21 cellular contexts compared by ENCODE assay signal in genomic region chr2:98568161-98568956, GRCh38. TPM values are rescaled to one million over a fixed set of nuclear protein-coding genes. Genes with fewer than 3 reads are reported as not detected.
DNase-seq lines count a peak whose midpoint lies in the region; ATAC-seq, FAIRE-seq and TF ChIP-seq lines count a peak whose summit lies in the region.
"Had no signal": no experiment of that assay in that cellular context is flagged by ENCODE, and none has a peak within 500 bp of the region (broad histone marks: within the 10 kb centered on the region; RNA-seq: fewer than 3 reads in every experiment).

No MANE protein-coding gene starts in this region.

- no peak overlapping the region for H3K4me2 ChIP-seq in SK-N-SH
- no peak overlapping the region for H3K4me2 ChIP-seq in IMR-90 (ENCODE audit: low read depth, low read length)
- no peak overlapping the region for H3K4me2 ChIP-seq in osteoblast (ENCODE audit: insufficient read depth, low read length)
- H3K4me2 ChIP-seq: hepatocyte, smooth muscle cell had no signal

- H4K20me1 ChIP-seq in SK-N-SH (ENCODE audit: insufficient read depth) (no peaks in the 10 kb centered on the region), IMR-90 (ENCODE audit: insufficient read depth, low read length) (peaks cover 4% of the 10 kb centered on the region; the same call in 1 of the 2 replicates), osteoblast (ENCODE audit: insufficient read depth, low read length) (no peaks in the 10 kb centered on the region)

- dilution Hi-C loops in IMR-90 (cut with HindIII; ENCODE audit: low sequenced_read_pairs, unreplicated experiment), result no loop called here

- ATAC-seq in SK-N-SH treated with all-trans-retinoic acid at 6 μM for 48 hours (peak; percentile 85), IMR-90 (ENCODE audit: low read depth) (peak; percentile 91)

- no peak overlapping the region for H4K8ac ChIP-seq in IMR-90 (ENCODE audit: low read depth in 2 of 2, low read length in 2 of 2)

- no peak for TF ChIP-seq RAD21 in SK-N-SH (IDR thresholded peaks at IDR 0.05; ENCODE audit: low read length)
- no peak for TF ChIP-seq RAD21 in IMR-90 (IDR thresholded peaks at IDR 0.05; ENCODE audit: low read length)

- H4K5ac ChIP-seq in IMR-90 (ENCODE audit: low read depth, low read length), result no peak overlapping the region

- no peaks in the 10 kb centered on the region for H3K79me2 ChIP-seq in SK-N-SH (ENCODE audit: insufficient read depth)
- H3K79me2 ChIP-seq in osteoblast (ENCODE audit: insufficient read depth, low read length), result no peaks in the 10 kb centered on the region
- H3K79me2 ChIP-seq: hepatocyte had no signal

- H3K9ac ChIP-seq in SK-N-SH (no peak overlapping the region), IMR-90 (ENCODE audit: low read depth, low read length) (no peak overlapping the region)

- H3K27ac ChIP-seq in SK-N-SH (ENCODE audit: low read depth in 2 of 2, low read length in 1 of 2) (no peak overlapping the region), IMR-90 (ENCODE audit: insufficient read depth, low read length) (no peak overlapping the region), osteoblast (ENCODE audit: low read depth, low read length) (peak overlapping the region; percentile 13), breast epithelium (no peak overlapping the region)
- H3K27ac ChIP-seq: 22Rv1, dorsolateral prefrontal cortex, hepatocyte, left ventricle myocardium inferior, upper lobe of left lung had no signal

- no peak for FAIRE-seq in RCC 7860 (lab: Jason Lieb, UNC)
- FAIRE-seq: H54 had no signal

- no peak overlapping the region for H3K56ac ChIP-seq in IMR-90 (ENCODE audit: extremely low read depth, insufficient read depth, low read length)

- H3K4me1 ChIP-seq in SK-N-SH (ENCODE audit: control insufficient read depth in 1 of 2, insufficient read depth in 2 of 2, low read depth in 1 of 2, low read length in 1 of 2), result no peaks in the 10 kb centered on the region
- H3K4me1 ChIP-seq in IMR-90 (ENCODE audit: control insufficient read depth, insufficient read depth, low read length), result 0 out of 2 replicates have a peak, but pooled peaks cover 3% of the 10 kb centered on the region
- peaks cover 11% of the 10 kb centered on the region for H3K4me1 ChIP-seq in osteoblast (ENCODE audit: insufficient read depth, low read length)
- H3K4me1 ChIP-seq in breast epithelium, result no peaks in the 10 kb centered on the region
- H3K4me1 ChIP-seq: BE2C, Caco-2, upper lobe of left lung had no signal

- no peak overlapping the region for H2AK9ac ChIP-seq in IMR-90 (replicated peaks; ENCODE audit: low read depth, low read length, poor library complexity)

- no peak overlapping the region for H4K91ac ChIP-seq in IMR-90 (ENCODE audit: insufficient read depth, low read depth, low read length)

- 84% methylated on average over 11 of the region's 11 CpGs for WGBS in SK-N-SH (ENCODE audit: low lambda C conversion rate)
- no CpG with 5 or more reads among the region's 11 CpGs for WGBS in IMR-90 (ENCODE audit: extremely low coverage in 2 of 2, insufficient read length in 1 of 2), 2 experiments

- in situ Hi-C loops in IMR-90 (cut with MboI; ENCODE audit: low sequenced_read_pairs), result no loop called here

- H3K79me1 ChIP-seq in IMR-90 (ENCODE audit: low read depth in 1 of 2, low read length in 2 of 2), result no peaks in the 10 kb centered on the region; a peak in 1 of 4 replicates

- no peak for DNase-seq in SK-N-SH
- peak; percentile 63 for DNase-seq in IMR-90
- peak; percentile 16 for DNase-seq in choroid plexus epithelial cell (ENCODE audit: low read depth)
- DNase-seq in osteoblast (ENCODE audit: insufficient read length, low spot score, missing footprints), result peak; percentile 94
- DNase-seq in breast epithelium (ENCODE audit: low spot score in 2 of 2), result no peak
- DNase-seq in KG1 (lab: John Stamatoyannopoulos, UW), result no peak
- DNase-seq in RCC 7860 (ENCODE audit: low spot score), result no peak
- DNase-seq: DMS79, foreskin melanocyte, NCI-H1092, NCI-H748 treated with DMSO at 0.1 percent for 48 hours had no signal

- no peak overlapping the region for H3K4ac ChIP-seq in IMR-90 (ENCODE audit: low read depth, low read length)

- H2BK20ac ChIP-seq in IMR-90 (ENCODE audit: low read depth, low read length), result no peak overlapping the region

- H3F3A ChIP-seq in SK-N-SH (replicated peaks; ENCODE audit: insufficient read depth), result no peaks in the 10 kb centered on the region

- no peak for TF ChIP-seq POLR2A in IMR-90 (IDR thresholded peaks at IDR 0.05; ENCODE audit: low read depth, low read length)
- TF ChIP-seq POLR2A in breast epithelium (IDR thresholded peaks at IDR 0.05), result no peak

- H3K36me3 ChIP-seq in SK-N-SH (replicated peaks in 1 of 2; ENCODE audit: control insufficient read depth in 1 of 2, insufficient read depth in 2 of 2, low read length in 1 of 2), result peaks cover 0 to 46% of the 10 kb centered on the region in 2 experiments
- peaks cover 38% of the 10 kb centered on the region for H3K36me3 ChIP-seq in IMR-90 (ENCODE audit: control insufficient read depth, insufficient read depth, low read length)
- H3K36me3 ChIP-seq in osteoblast (ENCODE audit: insufficient read depth, low read length), result no peaks in the 10 kb centered on the region
- H3K36me3 ChIP-seq in breast epithelium, result peaks cover 9% of the 10 kb centered on the region
- H3K36me3 ChIP-seq: BE2C had no signal

- H2BK15ac ChIP-seq in IMR-90 (ENCODE audit: low read depth, low read length), result no peak overlapping the region

- H3K27me3 ChIP-seq in SK-N-SH (ENCODE audit: insufficient read depth) (no peaks in the 10 kb centered on the region), IMR-90 (ENCODE audit: control insufficient read depth, insufficient read depth, low read length) (no peaks in the 10 kb centered on the region), osteoblast (ENCODE audit: insufficient read depth, low read length) (no peaks in the 10 kb centered on the region), breast epithelium (no peaks in the 10 kb centered on the region)
- H3K27me3 ChIP-seq: BE2C, dorsolateral prefrontal cortex, hepatocyte, upper lobe of left lung had no signal

- CTCF ChIA-PET in SK-N-SH (lab: Yijun Ruan, JAX), result interaction anchor here (0.6 to 2.2 kb wide), 21 partner anchors 8 to 497 kb away, joined by 3 to 14 read pairs (median 5); no protein-coding TSS in a partner anchor
- CTCF ChIA-PET in IMR-90 (lab: Yijun Ruan, JAX), result interaction anchor here (0.7 to 1.0 kb wide), 2 partner anchors 9 to 117 kb away, joined by 3 to 4 read pairs; no protein-coding TSS in a partner anchor

- no peak overlapping the region for H3K23ac ChIP-seq in IMR-90 (ENCODE audit: low read depth, low read length)

- H3K14ac ChIP-seq in IMR-90 (replicated peaks; ENCODE audit: low read depth, low read length), result no peak overlapping the region

- no peak for TF ChIP-seq EP300 in SK-N-SH (IDR thresholded peaks at IDR 0.05; ENCODE audit: borderline replicate concordance in 1 of 2, low read depth in 1 of 2, low read length in 1 of 2)

- H3K9me3 ChIP-seq in SK-N-SH (no peaks in the 10 kb centered on the region), IMR-90 (ENCODE audit: control insufficient read depth, insufficient read depth, low read length) (no peaks in the 10 kb centered on the region), osteoblast (ENCODE audit: low read depth, low read length) (no peaks in the 10 kb centered on the region), breast epithelium (no peaks in the 10 kb centered on the region)
- H3K9me3 ChIP-seq: BE2C, Caco-2, left ventricle myocardium inferior, upper lobe of left lung had no signal

- peaks cover 14% of the 10 kb centered on the region for H3K9me1 ChIP-seq in IMR-90 (ENCODE audit: insufficient read depth, low read length)

- intact Hi-C loops in IMR-90 (cut with micrococcal nuclease) (no loop called here), breast epithelium (cut with DNase I; ENCODE audit: low total_unique reads) (no loop called here)

- H3K18ac ChIP-seq in IMR-90 (ENCODE audit: low read depth, low read length), result no peak overlapping the region

- no peak overlapping the region; the same call in 1 of the 2 replicates for H2AK5ac ChIP-seq in IMR-90 (ENCODE audit: low read depth, low read length)

- H2BK120ac ChIP-seq in IMR-90 (ENCODE audit: low read depth, low read length), result no peak overlapping the region

- no peak overlapping the region for H2BK5ac ChIP-seq in IMR-90 (ENCODE audit: low read depth, low read length, poor library complexity, severe bottlenecking)

- POLR2A ChIA-PET in SK-N-SH (lab: Yijun Ruan, JAX) (no interaction called here), IMR-90 (lab: Charles Lee; ENCODE audit: unreplicated experiment) (no interaction called here)

- BruUV-seq in IMR-90 (replicated peaks; lab: Mats Ljungman, UMichigan), result no TSS peak

- H3K4me3 ChIP-seq in SK-N-SH (ENCODE audit: low read depth in 2 of 2, low read length in 1 of 2), result no peak overlapping the region
- no peak overlapping the region for H3K4me3 ChIP-seq in IMR-90 (ENCODE audit: insufficient read depth, low read depth, low read length)
- no peak overlapping the region for H3K4me3 ChIP-seq in choroid plexus epithelial cell (ENCODE audit: low read depth, low read length)
- H3K4me3 ChIP-seq in osteoblast (ENCODE audit: insufficient read depth, low read length), result no peak overlapping the region
- no peak overlapping the region for H3K4me3 ChIP-seq in breast epithelium
- H3K4me3 ChIP-seq: dorsolateral prefrontal cortex, hepatocyte, left ventricle myocardium inferior, smooth muscle cell, upper lobe of left lung had no signal

- H2AFZ ChIP-seq in SK-N-SH (ENCODE audit: low read depth), result no peak overlapping the region
- no peak overlapping the region for H2AFZ ChIP-seq in IMR-90 (replicated peaks; ENCODE audit: low read length, poor library complexity)
- no peak overlapping the region for H2AFZ ChIP-seq in osteoblast (ENCODE audit: low read length)
- H2AFZ ChIP-seq: hepatocyte had no signal

- no peaks in the 10 kb centered on the region for H3K9me2 ChIP-seq in SK-N-SH

- TF ChIP-seq CTCF in SK-N-SH (IDR thresholded peaks at IDR 0.05) (no peak), IMR-90 (conservative IDR thresholded peaks at IDR 0.05; ENCODE audit: low read depth, low read length) (no peak), choroid plexus epithelial cell (conservative IDR thresholded peaks at IDR 0.05; ENCODE audit: low read depth, low read length) (no peak), osteoblast (IDR thresholded peaks at IDR 0.05; ENCODE audit: extremely low read depth, low read depth, low read length) (no peak), breast epithelium (IDR thresholded peaks at IDR 0.05) (no peak)

RNA-seq across cellular contexts. Expression of gene COA5, which starts 40.0 kb away (rescaled TPM):
- polyA plus RNA-seq in SK-N-SH (2012; rRNA removed) (39.9 and 40.3 TPM in 2 replicates), IMR-90 (2012; rRNA removed) (10.1 and 14.2 TPM in 2 replicates)
- polyA plus RNA-seq in SK-N-SH (2012; cell fraction: cytosol; rRNA removed), result 42.1 and 50.6 TPM in 2 replicates
- 25.5 and 57.8 TPM in 2 replicates for polyA plus RNA-seq in SK-N-SH (2012; cell fraction: nucleus; rRNA removed)
- total RNA-seq in IMR-90 (2012; rRNA removed) (8.4 and 16.4 TPM in 2 replicates), osteoblast (17.4 and 21.2 TPM in 2 replicates), breast epithelium (10 to 100 TPM; 35.4 to 50.8 (median 45.6) TPM)
- polyA plus RNA-seq in IMR-90 (2012; cell fraction: cytosol; rRNA removed), result 7.7 and 10.4 TPM in 2 replicates
- 3.6 and 26.9 TPM in 2 replicates for polyA plus RNA-seq in IMR-90 (2012; cell fraction: nucleus; rRNA removed; ENCODE audit: low replicate concordance)

RNA-seq across cellular contexts. Expression of gene UNC50, which starts 40.0 kb away (rescaled TPM):
- polyA plus RNA-seq in SK-N-SH (2012; rRNA removed), result 46.9 and 62.0 TPM in 2 replicates
- 67.1 and 86.3 TPM in 2 replicates for polyA plus RNA-seq in SK-N-SH (2012; cell fraction: cytosol; rRNA removed)
- 53.8 and 64.5 TPM in 2 replicates for polyA plus RNA-seq in SK-N-SH (2012; cell fraction: nucleus; rRNA removed)
- 18.3 and 40.3 TPM in 2 replicates for total RNA-seq in IMR-90 (2012; rRNA removed)
- polyA plus RNA-seq in IMR-90 (2012; rRNA removed), result 29.5 and 34.1 TPM in 2 replicates
- polyA plus RNA-seq in IMR-90 (2012; cell fraction: cytosol; rRNA removed), result 12.0 and 13.8 TPM in 2 replicates
- 12.8 and 48.5 TPM in 2 replicates for polyA plus RNA-seq in IMR-90 (2012; cell fraction: nucleus; rRNA removed; ENCODE audit: low replicate concordance)
- total RNA-seq in osteoblast, result 31.5 and 36.2 TPM in 2 replicates
- 10 to 100 TPM; 51.8 to 75.2 (median 67.4) TPM for total RNA-seq in breast epithelium

Comparison
In these comparisons a context has a peak if more than half of its experiments do, and no peak if none do; other contexts are left out.
1. DNase-seq: peak in IMR-90 (single experiment), choroid plexus epithelial cell (single experiment) and osteoblast (single experiment); none in SK-N-SH (single experiment), breast epithelium (0 of 2), KG1 (single experiment) and RCC 7860 (single experiment).